8 cellular contexts compared by ENCODE assay signal in the genomic region with DNA sequence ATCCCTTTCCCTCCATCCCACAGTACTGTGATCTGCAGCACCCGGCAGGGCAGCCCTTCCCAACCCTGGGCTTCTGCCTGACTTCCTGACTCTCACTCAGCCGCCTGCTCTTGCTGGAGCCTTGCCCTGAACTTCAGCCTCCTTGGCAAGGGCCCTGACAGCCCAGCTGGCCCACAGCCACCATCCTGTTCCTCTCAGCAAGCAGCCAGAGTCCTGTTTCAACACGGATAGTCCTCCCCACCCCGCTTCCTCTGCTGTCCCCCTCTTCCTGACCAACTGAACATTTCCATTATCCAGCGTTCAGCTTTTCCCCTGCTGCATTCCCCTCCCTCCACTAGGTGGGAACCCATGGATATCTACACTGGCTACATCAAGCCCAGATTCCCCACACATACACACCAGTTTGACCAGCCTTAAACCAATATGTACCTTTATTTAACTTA.
DNase-seq lines count a peak whose midpoint lies in the region; ATAC-seq, FAIRE-seq and TF ChIP-seq lines count a peak whose summit lies in the region.

No MANE protein-coding gene starts in this region.

- H3K79me2 ChIP-seq in K562 (ENCODE audit: control insufficient read depth, insufficient read depth, low read length): no peaks in the 10 kb centered on the region

- peak; percentile 83 for ATAC-seq in K562

- H3K4me2 ChIP-seq in K562 (ENCODE audit: insufficient read depth, low read length): no peak overlapping the region

- CTCF ChIA-PET in K562 (lab: Yijun Ruan, JAX; ENCODE audit: low intra/inter-chr PET ratio): no interaction called here

- H3K36me3 ChIP-seq in K562 (ENCODE audit: control insufficient read depth, insufficient read depth, low read length) (no peaks in the 10 kb centered on the region), skeletal muscle tissue (ENCODE audit: control insufficient read depth in 3 of 3, insufficient read depth in 3 of 3, low read length in 3 of 3) (no peaks in the 10 kb centered on the region)

- TF ChIP-seq RAD21 in K562 (CRISPR knock-in tag; conservative IDR thresholded peaks at IDR 0.05 in 1 of 2, IDR thresholded peaks at IDR 0.05 in 1 of 2): peak in 1 of 2 experiments; percentile 59; a peak in 2 of 4 replicates

- H3K4me3 ChIP-seq in K562: no peak overlapping the region
- peak overlapping the region; percentile 28 to 64 (median 61) for H3K4me3 ChIP-seq in skeletal muscle tissue (ENCODE audit: low read length in 3 of 3)

- intact Hi-C loops in K562 (cut with micrococcal nuclease): no loop called here

- H4K20me1 ChIP-seq in K562 (replicated peaks; ENCODE audit: control insufficient read depth, insufficient read depth, low read length): no peaks in the 10 kb centered on the region

- H3K9me3 ChIP-seq in K562 (replicated peaks; ENCODE audit: control insufficient read depth, insufficient read depth, low read depth, low read length): no peaks in the 10 kb centered on the region
- H3K9me3 ChIP-seq in skeletal muscle tissue (ENCODE audit: control insufficient read depth in 3 of 3, low read length in 3 of 3): no peaks in the 10 kb centered on the region

- in situ Hi-C loops in K562 (cut with MboI): no loop called here

- H3K9me1 ChIP-seq in K562 (ENCODE audit: control insufficient read depth, insufficient read depth, low read length): no peaks in the 10 kb centered on the region

- TF ChIP-seq POLR2A in K562 (conservative IDR thresholded peaks at IDR 0.05): no peak

- TF ChIP-seq EP300 in K562 (IDR thresholded peaks at IDR 0.05; ENCODE audit: low read length): no peak

- H3K4me1 ChIP-seq in K562 (replicated peaks in 1 of 2; ENCODE audit: control insufficient read depth in 2 of 2, insufficient read depth in 2 of 2, low read length in 2 of 2): no peaks in the 10 kb centered on the region; a peak in 1 of 5 replicates
- H3K4me1 ChIP-seq in skeletal muscle tissue (ENCODE audit: control insufficient read depth in 3 of 3, insufficient read depth in 3 of 3, low read length in 3 of 3): peaks cover 16 to 18% (median 17%) of the 10 kb centered on the region in 3 donors

- H3K27me3 ChIP-seq in K562 (ENCODE audit: control insufficient read depth in 2 of 2, insufficient read depth in 2 of 2, low read length in 2 of 2) (peaks cover 0 to 14% of the 10 kb centered on the region in 2 experiments; a peak in 2 of 5 replicates), skeletal muscle tissue (ENCODE audit: control insufficient read depth in 3 of 3, insufficient read depth in 3 of 3, low read length in 3 of 3) (no peaks in the 10 kb centered on the region)

- peak overlapping the region; percentile 46; the same call in 1 of the 2 replicates for H2AFZ ChIP-seq in K562 (ENCODE audit: low read depth, low read length)

- DNase-seq in AG08396 (ENCODE audit: low spot score) (peak; percentile 75), HuH-7 (ENCODE audit: low spot score) (peak; percentile 55), K562 (ENCODE audit: extremely low read depth in 1 of 4, low spot score in 3 of 4) (peak in 2 of 4 experiments; percentile 12 to 30), hippocampal formation (lab: John Stamatoyannopoulos, UW) (peak; percentile 37 to 44), NCI-H526 (lab: John Stamatoyannopoulos, UW) (no peak)
- DNase-seq in activated effector memory CD4-positive, alpha-beta T cell treated with anti-CD3 and anti-CD28 coated beads, Interleukin-2, amount 50 U/mL, for 16 hours: no peak
- DNase-seq in stimulated activated CD4-positive, alpha-beta T cell treated with anti-CD3 and anti-CD28 coated beads, Interleukin-1b, Interleukin-23, amount 100 ng/mL, for 48 hours: no peak

- peak overlapping the region in 1 of 2 experiments; percentile 77; a peak in 2 of 4 replicates for H3K9ac ChIP-seq in K562 (ENCODE audit: insufficient read depth in 1 of 2, low read depth in 2 of 2, low read length in 2 of 2)
- H3K9ac ChIP-seq in skeletal muscle tissue (ENCODE audit: low read depth in 1 of 3, low read length in 3 of 3): peak overlapping the region in 1 of 3 donors; percentile 7

- peak; percentile 46 for FAIRE-seq in K562 (lab: Jason Lieb, UNC)

- 11% methylated on average over 5 of the region's 5 CpGs for whole genome bisulfite sequencing in K562 (ENCODE audit: insufficient coverage, low coverage, missing lambda C conversion rate)

- BruUV-seq in K562 (replicated peaks; lab: Mats Ljungman, UMichigan): no TSS peak

- H3K27ac ChIP-seq in K562 (ENCODE audit: extremely low read depth, low read depth, low read length) (no peak overlapping the region), skeletal muscle tissue (ENCODE audit: low read depth, low read length) (peak overlapping the region; percentile 42)

- POLR2A ChIA-PET in K562 (lab: Yijun Ruan, JAX): interaction anchor here (0.6 to 1.2 kb wide), 4 partner anchors 14 to 1023 kb away, joined by 3 to 5 read pairs (median 3); no protein-coding TSS in a partner anchor

- peak; percentile 18 to 48 (median 40); a peak in 3 of 6 replicates for TF ChIP-seq CTCF in K562 (IDR thresholded peaks at IDR 0.05 in 2 of 3, conservative IDR thresholded peaks at IDR 0.05 in 1 of 3; ENCODE audit: insufficient read depth in 2 of 3, low read depth in 1 of 3, low read length in 3 of 3)

TF ChIP-seq in K562, 482 proteins besides CTCF, POLR2A, EP300 and RAD21:
- TF ChIP-seq KLF16 (IDR thresholded peaks at IDR 0.05) (no peak), PHF20 (IDR thresholded peaks at IDR 0.05; ENCODE audit: partially characterized antibody) (no peak), RCOR1 (IDR thresholded peaks at IDR 0.05; ENCODE audit: borderline replicate concordance in 1 of 2, low read depth in 2 of 2, low read length in 2 of 2) (no peak), SMAD2 (IDR thresholded peaks at IDR 0.05; ENCODE audit: low read depth, low read length) (no peak), ZNF134 (CRISPR knock-in tag; conservative IDR thresholded peaks at IDR 0.05) (no peak), HLTF (IDR thresholded peaks at IDR 0.05) (no peak), RBM14 (IDR thresholded peaks at IDR 0.05; ENCODE audit: borderline replicate concordance, insufficient read depth, low read depth, low read length) (no peak), MAFG (tag; conservative IDR thresholded peaks at IDR 0.05) (no peak), ZNF253 (CRISPR knock-in tag; conservative IDR thresholded peaks at IDR 0.05) (no peak), BCOR (IDR thresholded peaks at IDR 0.05) (no peak), NCOA4 (IDR thresholded peaks at IDR 0.05; ENCODE audit: partially characterized antibody) (no peak), CXXC5 (CRISPR knock-in tag; IDR thresholded peaks at IDR 0.05) (no peak), TEAD1 (CRISPR knock-in tag; IDR thresholded peaks at IDR 0.05) (no peak), RBM22 (IDR thresholded peaks at IDR 0.05; ENCODE audit: low read depth, low read length, poor library complexity, severe bottlenecking) (no peak), MTA2 (IDR thresholded peaks at IDR 0.05; ENCODE audit: low read depth) (no peak)
- TF ChIP-seq, protein P1, sequence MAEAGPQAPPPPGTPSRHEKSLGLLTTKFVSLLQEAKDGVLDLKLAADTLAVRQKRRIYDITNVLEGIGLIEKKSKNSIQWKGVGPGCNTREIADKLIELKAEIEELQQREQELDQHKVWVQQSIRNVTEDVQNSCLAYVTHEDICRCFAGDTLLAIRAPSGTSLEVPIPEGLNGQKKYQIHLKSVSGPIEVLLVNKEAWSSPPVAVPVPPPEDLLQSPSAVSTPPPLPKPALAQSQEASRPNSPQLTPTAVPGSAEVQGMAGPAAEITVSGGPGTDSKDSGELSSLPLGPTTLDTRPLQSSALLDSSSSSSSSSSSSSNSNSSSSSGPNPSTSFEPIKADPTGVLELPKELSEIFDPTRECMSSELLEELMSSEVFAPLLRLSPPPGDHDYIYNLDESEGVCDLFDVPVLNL (CRISPR knock-in tag; IDR thresholded peaks at IDR 0.05; ENCODE audit: low read depth): no peak
- TF ChIP-seq, protein P2, sequence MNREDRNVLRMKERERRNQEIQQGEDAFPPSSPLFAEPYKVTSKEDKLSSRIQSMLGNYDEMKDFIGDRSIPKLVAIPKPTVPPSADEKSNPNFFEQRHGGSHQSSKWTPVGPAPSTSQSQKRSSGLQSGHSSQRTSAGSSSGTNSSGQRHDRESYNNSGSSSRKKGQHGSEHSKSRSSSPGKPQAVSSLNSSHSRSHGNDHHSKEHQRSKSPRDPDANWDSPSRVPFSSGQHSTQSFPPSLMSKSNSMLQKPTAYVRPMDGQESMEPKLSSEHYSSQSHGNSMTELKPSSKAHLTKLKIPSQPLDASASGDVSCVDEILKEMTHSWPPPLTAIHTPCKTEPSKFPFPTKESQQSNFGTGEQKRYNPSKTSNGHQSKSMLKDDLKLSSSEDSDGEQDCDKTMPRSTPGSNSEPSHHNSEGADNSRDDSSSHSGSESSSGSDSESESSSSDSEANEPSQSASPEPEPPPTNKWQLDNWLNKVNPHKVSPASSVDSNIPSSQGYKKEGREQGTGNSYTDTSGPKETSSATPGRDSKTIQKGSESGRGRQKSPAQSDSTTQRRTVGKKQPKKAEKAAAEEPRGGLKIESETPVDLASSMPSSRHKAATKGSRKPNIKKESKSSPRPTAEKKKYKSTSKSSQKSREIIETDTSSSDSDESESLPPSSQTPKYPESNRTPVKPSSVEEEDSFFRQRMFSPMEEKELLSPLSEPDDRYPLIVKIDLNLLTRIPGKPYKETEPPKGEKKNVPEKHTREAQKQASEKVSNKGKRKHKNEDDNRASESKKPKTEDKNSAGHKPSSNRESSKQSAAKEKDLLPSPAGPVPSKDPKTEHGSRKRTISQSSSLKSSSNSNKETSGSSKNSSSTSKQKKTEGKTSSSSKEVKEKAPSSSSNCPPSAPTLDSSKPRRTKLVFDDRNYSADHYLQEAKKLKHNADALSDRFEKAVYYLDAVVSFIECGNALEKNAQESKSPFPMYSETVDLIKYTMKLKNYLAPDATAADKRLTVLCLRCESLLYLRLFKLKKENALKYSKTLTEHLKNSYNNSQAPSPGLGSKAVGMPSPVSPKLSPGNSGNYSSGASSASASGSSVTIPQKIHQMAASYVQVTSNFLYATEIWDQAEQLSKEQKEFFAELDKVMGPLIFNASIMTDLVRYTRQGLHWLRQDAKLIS (CRISPR knock-in tag; IDR thresholded peaks at IDR 0.05): no peak
TF ChIP-seq in K562: peak in this region for 0.

Comparison
In these comparisons a context has a peak if more than half of its experiments do, and no peak if none do; other contexts are left out.
1. DNase-seq: peak in AG08396 (single experiment), HuH-7 (single experiment) and hippocampal formation (2 of 2); none in NCI-H526 (0 of 2), activated effector memory CD4-positive, alpha-beta T cell treated with anti-CD3 and anti-CD28 coated beads, Interleukin-2, amount 50 U/mL, for 16 hours (single experiment) and stimulated activated CD4-positive, alpha-beta T cell treated with anti-CD3 and anti-CD28 coated beads, Interleukin-1b, Interleukin-23, amount 100 ng/mL, for 48 hours (single experiment).